8 cellular contexts compared by ENCODE assay signal in the genomic region with DNA sequence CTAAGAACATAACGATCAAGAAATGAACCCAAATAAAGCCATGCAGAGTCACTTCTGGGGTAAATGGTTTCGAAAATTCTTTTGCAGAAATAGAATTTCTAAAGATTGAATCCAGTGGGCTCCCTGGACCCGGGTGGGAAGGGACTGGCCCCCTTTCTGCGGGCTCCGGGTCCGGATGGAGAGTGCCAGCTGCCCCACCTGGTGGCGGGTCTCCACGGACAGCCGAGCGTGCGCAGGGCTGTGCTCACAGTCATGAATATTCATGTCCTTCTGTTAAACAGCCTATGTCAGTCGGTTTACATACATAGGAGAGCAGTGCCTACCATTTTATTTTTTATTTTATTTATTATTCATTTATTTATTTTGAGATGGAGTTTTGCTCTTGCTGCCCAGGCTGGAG. TPM values are rescaled to one million over a fixed set of nuclear protein-coding genes. Genes with fewer than 3 reads are reported as not detected.
DNase-seq lines count a peak whose midpoint lies in the region; FAIRE-seq and TF ChIP-seq lines count a peak whose summit lies in the region.

No MANE protein-coding gene starts in this region.

- H3K27ac ChIP-seq in dorsolateral prefrontal cortex, result peak overlapping the region in 2 of 59 donors; percentile 38 to 46

- no peak for FAIRE-seq in HTR-8/SVneo (lab: Jason Lieb, UNC)

- H3K27me3 ChIP-seq in dorsolateral prefrontal cortex, result peaks cover 0 to 5% (median 0%) of the 10 kb centered on the region in 45 donors

- peak; percentile 21 for DNase-seq in activated T-cell treated with anti-CD3 and anti-CD28 coated beads for 48 hours (ENCODE audit: low read depth)
- DNase-seq in activated T-cell treated with anti-CD3 and anti-CD28 coated beads, Interleukin-2, amount 50 U/mL, for 1 hour, result no peak
- peak; percentile 45 for DNase-seq in NCI-H345 treated with DMSO at 0.1 percent for 48 hours (lab: John Stamatoyannopoulos, UW; ENCODE audit: unreplicated experiment)
- peak in 9 of 10 donors; percentile 42 to 82 (median 64) for DNase-seq in dorsolateral prefrontal cortex
- DNase-seq in stimulated activated CD4-positive, alpha-beta T cell treated with anti-CD3 and anti-CD28 coated beads, Interleukin-4, amount 100 ng/mL, for 1 hour, result peak; percentile 30
- DNase-seq in HTR-8/SVneo (ENCODE audit: insufficient read length, low spot score), result no peak
- DNase-seq in NCI-H187 (lab: John Stamatoyannopoulos, UW), result no peak
- no peak for DNase-seq in NCI-H1048 (lab: John Stamatoyannopoulos, UW)

- peak overlapping the region in 41 of 59 donors; percentile 1 to 54 (median 30) for H3K4me3 ChIP-seq in dorsolateral prefrontal cortex

- TF ChIP-seq CTCF in dorsolateral prefrontal cortex (IDR thresholded peaks at IDR 0.05 in 54 of 56, conservative IDR thresholded peaks at IDR 0.05 in 2 of 56; ENCODE audit: low read depth in 1 of 56, partially characterized antibody in 56 of 56), result peak in 55 of 56 donors; percentile 14 to 63 (median 47)

- intact Hi-C loops in dorsolateral prefrontal cortex (cut with DNase I), result loop anchor here in 1 of 2 donors (5.0 kb wide), 1 partner anchor 388 kb away; a partner anchor contains a TSS

RNA-seq across cellular contexts. Expression of a gene that starts 4.7 kb away (rescaled TPM):
- 10 to 100 TPM; 14.1 to 39.3 (median 24.1) TPM for total RNA-seq in dorsolateral prefrontal cortex

RNA-seq across cellular contexts. Expression of a gene that starts 25.6 kb away (rescaled TPM):
- total RNA-seq in dorsolateral prefrontal cortex, result 10 to 100 TPM; 19.8 to 41.3 (median 28.2) TPM

RNA-seq across cellular contexts. Expression of a gene that starts 46.3 kb away (rescaled TPM):
- total RNA-seq in dorsolateral prefrontal cortex, result 1 to 10 TPM in 11 of 120 experiments, under 1 TPM in 13, not detected in 96; 0.63 to 2.8 (median 0.97) TPM

Comparison
In these comparisons a context has a peak if more than half of its experiments do, and no peak if none do; other contexts are left out.
1. DNase-seq: peak in activated T-cell treated with anti-CD3 and anti-CD28 coated beads for 48 hours (single experiment), NCI-H345 treated with DMSO at 0.1 percent for 48 hours (single experiment), dorsolateral prefrontal cortex (9 of 10) and stimulated activated CD4-positive, alpha-beta T cell treated with anti-CD3 and anti-CD28 coated beads, Interleukin-4, amount 100 ng/mL, for 1 hour (single experiment); none in activated T-cell treated with anti-CD3 and anti-CD28 coated beads, Interleukin-2, amount 50 U/mL, for 1 hour (single experiment), HTR-8/SVneo (single experiment), NCI-H187 (0 of 2) and NCI-H1048 (single experiment).